8 cellular contexts compared by ENCODE assay signal in genomic region chr3:12954891-12955650, GRCh38.
DNase-seq lines count a peak whose midpoint lies in the region; ATAC-seq and TF ChIP-seq lines count a peak whose summit lies in the region.

No MANE protein-coding gene starts in this region.

- H3K36me3 ChIP-seq in tibial nerve, result no peaks in the 10 kb centered on the region

- H3K4me1 ChIP-seq in tibial nerve, result peaks cover 0 to 91% (median 55%) of the 10 kb centered on the region in 4 donors

- ATAC-seq in GM21390 (IDR thresholded peaks at IDR 0.05; ENCODE audit: unreplicated experiment), result peak; percentile 43
- peak; percentile 26 for ATAC-seq in central memory CD8-positive, alpha-beta T cell (replicated peaks; ENCODE audit: extremely low read depth, poor library complexity, severe bottlenecking)
- peak; percentile 95 for ATAC-seq in memory B cell (ENCODE audit: low read depth)
- no peak for ATAC-seq in HG03442 (IDR thresholded peaks at IDR 0.05; ENCODE audit: unreplicated experiment)

- peak in 1 of 2 donors; percentile 61 for TF ChIP-seq EP300 in tibial nerve (IDR thresholded peaks at IDR 0.05)

- H3K9me3 Mint-ChIP-seq in central memory CD8-positive, alpha-beta T cell, result no peaks in the 10 kb centered on the region
- H3K9me3 Mint-ChIP-seq in memory B cell, result no peaks in the 10 kb centered on the region

- no peaks in the 10 kb centered on the region for H3K27me3 Mint-ChIP-seq in central memory CD8-positive, alpha-beta T cell
- H3K27me3 Mint-ChIP-seq in memory B cell, result no peaks in the 10 kb centered on the region

- DNase-seq in CD1c-positive myeloid dendritic cell (ENCODE audit: extremely low spot score) (peak; percentile 73), NCI-H2171 treated with DMSO at 0.1 percent for 48 hours (lab: John Stamatoyannopoulos, UW) (peak; percentile 65), memory B cell (ENCODE audit: low spot score in 2 of 2) (peak; percentile 77 to 78), tibial nerve (ENCODE audit: low spot score in 2 of 2) (peak; percentile 49 to 65), RKO (ENCODE audit: low spot score) (no peak)
- DNase-seq in central memory CD8-positive, alpha-beta T cell (ENCODE audit: low spot score in 2 of 2), result no peak

- no peaks in the 10 kb centered on the region for H3K27me3 ChIP-seq in tibial nerve

- H3K4me3 Mint-ChIP-seq in central memory CD8-positive, alpha-beta T cell, result no peak overlapping the region
- H3K4me3 Mint-ChIP-seq in memory B cell, result peak overlapping the region; percentile 68

- peak in 1 of 5 experiments; percentile 26 for TF ChIP-seq CTCF in tibial nerve (IDR thresholded peaks at IDR 0.05)

- no peak for TF ChIP-seq POLR2A in tibial nerve (IDR thresholded peaks at IDR 0.05)

- no peak overlapping the region for H3K4me3 ChIP-seq in tibial nerve

- H3K9me3 ChIP-seq in tibial nerve, result no peaks in the 10 kb centered on the region

- peaks cover 11% of the 10 kb centered on the region for H3K36me3 Mint-ChIP-seq in central memory CD8-positive, alpha-beta T cell (ENCODE audit: insufficient read depth)
- H3K36me3 Mint-ChIP-seq in memory B cell, result peaks cover 5% of the 10 kb centered on the region

- peaks cover 67% of the 10 kb centered on the region for H3K4me1 Mint-ChIP-seq in central memory CD8-positive, alpha-beta T cell
- H3K4me1 Mint-ChIP-seq in memory B cell, result peaks cover 59% of the 10 kb centered on the region

- peak overlapping the region; percentile 65 for H3K27ac Mint-ChIP-seq in central memory CD8-positive, alpha-beta T cell (ENCODE audit: low read depth)
- peak overlapping the region; percentile 87 for H3K27ac Mint-ChIP-seq in memory B cell

- WGBS in tibial nerve, 2 donors, result 13 to 18% methylated on average over 8 to 12 of the region's 14 CpGs

- H3K27ac ChIP-seq in tibial nerve, result peak overlapping the region; percentile 57 to 87 (median 76)

Comparison
In these comparisons a context has a peak if more than half of its experiments do, and no peak if none do; other contexts are left out.
1. DNase-seq: peak in CD1c-positive myeloid dendritic cell (single experiment), NCI-H2171 treated with DMSO at 0.1 percent for 48 hours (single experiment), memory B cell (2 of 2) and tibial nerve (2 of 2); none in central memory CD8-positive, alpha-beta T cell (0 of 2) and RKO (single experiment).